8 cellular contexts compared by ENCODE assay signal in the genomic region with DNA sequence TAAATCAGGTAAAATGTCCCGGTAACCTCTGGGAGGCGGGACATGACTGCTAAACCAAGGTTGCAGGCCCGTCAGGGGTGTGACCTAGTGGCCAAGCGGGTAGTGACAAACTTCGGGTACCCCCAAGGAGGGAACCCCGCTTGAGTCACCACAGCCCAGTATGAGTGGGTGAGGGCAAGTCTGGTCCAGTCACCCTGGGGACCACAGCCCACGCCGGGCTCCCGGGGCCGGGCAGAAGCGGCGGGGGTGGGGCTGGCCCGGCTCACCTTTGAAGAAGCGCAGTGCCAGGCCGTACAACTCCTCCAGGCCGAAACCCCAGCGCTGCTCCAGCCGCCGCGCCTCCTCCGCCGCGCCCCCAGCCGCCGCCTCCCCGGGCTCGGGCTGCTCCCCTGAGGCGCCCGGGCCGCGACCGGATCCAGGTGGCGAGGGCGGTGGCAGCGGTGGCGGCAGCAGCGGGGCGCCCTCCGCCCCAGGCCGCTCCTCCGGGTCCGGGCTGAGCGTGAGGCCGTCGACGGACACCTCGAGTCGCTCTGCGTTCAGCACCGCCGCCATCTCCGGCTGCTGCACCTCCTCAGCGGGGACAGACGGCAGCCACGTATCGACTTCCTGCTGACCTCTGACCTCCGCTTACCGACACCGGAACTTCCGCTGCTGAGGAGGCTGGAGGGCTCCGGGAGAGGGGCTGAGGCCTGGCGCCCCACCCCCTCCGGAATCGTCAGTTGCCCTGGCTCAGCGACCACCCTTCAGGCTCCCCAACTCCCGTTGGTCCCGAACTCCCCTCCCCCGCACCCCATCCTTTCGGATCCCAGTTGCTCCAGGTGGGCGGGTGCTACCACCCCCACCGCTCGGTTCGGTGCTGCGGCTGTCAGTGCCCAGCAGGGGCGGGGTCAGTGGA. TPM values are rescaled to one million over a fixed set of nuclear protein-coding genes. Genes with fewer than 3 reads are reported as not detected.
A peak's percentile ranks its signal among the peaks of the same experiment; 100 is the strongest.
DNase-seq lines count a peak whose midpoint lies in the region; ATAC-seq and TF ChIP-seq lines count a peak whose summit lies in the region.

A gene (minus strand): TSS at position 618 of the 895 bp plus-strand sequence. CDS start 66 bp downstream, at position 552.

- H3K79me2 ChIP-seq in PC-9 (ENCODE audit: low read depth), result peaks cover 53% of the 10 kb centered on the region

- CTCF ChIA-PET in PC-9 (lab: Charles Lee), result interaction anchor here (0.6 to 1.0 kb wide), 3 partner anchors 16 to 121 kb away, joined by 3 to 6 read pairs (median 4); no protein-coding TSS in a partner anchor

- no peak; the same call in 1 of the 2 replicates for TF ChIP-seq CTCF in PC-9 (conservative IDR thresholded peaks at IDR 0.05)
- no peak for TF ChIP-seq CTCF in epithelial cell of proximal tubule (conservative IDR thresholded peaks at IDR 0.05; ENCODE audit: low read depth, low read length)

- H3K4me3 ChIP-seq in PC-9, result peak within 1 kb of the TSS; percentile 98
- peak within 1 kb of the TSS; percentile 85 for H3K4me3 ChIP-seq in epithelial cell of proximal tubule (ENCODE audit: low read depth, low read length)
- peak within 1 kb of the TSS; percentile 92 to 94 for H3K4me3 ChIP-seq in mucosa of rectum (ENCODE audit: low read length in 2 of 2)

- peak; percentile 95 for ATAC-seq in GM21717 (IDR thresholded peaks at IDR 0.05; ENCODE audit: unreplicated experiment)

- in situ Hi-C loops in KBM-7 (cut with MboI; ENCODE audit: low pct_unique_long_range_greater_than_20kb, low sequenced_read_pairs), result no loop called here

- BruUV-seq in PC-9 (replicated peaks; lab: Mats Ljungman, UMichigan), result TSS peak; percentile 22

- peaks cover 32% of the 10 kb centered on the region for H4K20me1 ChIP-seq in PC-9 (ENCODE audit: insufficient read depth)

- peak; percentile 80 for DNase-seq in DMS153 treated with DMSO at 0.1 percent for 48 hours (lab: John Stamatoyannopoulos, UW; ENCODE audit: unreplicated experiment)
- DNase-seq in KBM-7, result peak; percentile 88
- DNase-seq in PC-9, result peak; percentile 76 to 82
- peak; percentile 77 for DNase-seq in activated T-cell treated with anti-CD3 and anti-CD28 coated beads for 48 hours (ENCODE audit: low read depth)
- DNase-seq in epithelial cell of proximal tubule (ENCODE audit: low read depth), result no peak
- DNase-seq in stimulated activated CD8-positive, alpha-beta memory T cell treated with anti-CD3 and anti-CD28 coated beads, Interleukin-4, amount 100 ng/mL, for 4 hours (ENCODE audit: low read depth in 2 of 2, low spot score in 1 of 2), result peak; percentile 67 to 70

- peak within 1 kb of the TSS; percentile 98 for H2AFZ ChIP-seq in PC-9

- peak within 1 kb of the TSS; percentile 61 for H3K27ac ChIP-seq in PC-9
- peak within 1 kb of the TSS; percentile 94 to 95 for H3K27ac ChIP-seq in mucosa of rectum (ENCODE audit: low read depth in 2 of 2, low read length in 2 of 2)

- H3F3A ChIP-seq in PC-9 (ENCODE audit: insufficient read depth, low read depth), result peaks cover 13% of the 10 kb centered on the region

- peaks cover 21% of the 10 kb centered on the region for H3K4me1 ChIP-seq in PC-9 (replicated peaks; ENCODE audit: insufficient read depth)
- H3K4me1 ChIP-seq in mucosa of rectum (ENCODE audit: control insufficient read depth in 2 of 2, insufficient read depth in 2 of 2, low read length in 2 of 2), result peaks cover 24 to 25% of the 10 kb centered on the region in 2 donors

- peak within 1 kb of the TSS; percentile 97 for H3K4me2 ChIP-seq in PC-9

- H3K27me3 ChIP-seq in PC-9 (ENCODE audit: insufficient read depth, low read depth) (no peaks in the 10 kb centered on the region), mucosa of rectum (ENCODE audit: control insufficient read depth in 2 of 2, insufficient read depth in 2 of 2, low read length in 2 of 2) (no peaks in the 10 kb centered on the region)

- POLR2A ChIA-PET in PC-9 (lab: Charles Lee; ENCODE audit: unreplicated experiment), result interaction anchor here (0.6 to 0.7 kb wide), 4 partner anchors 8 to 176 kb away, joined by 3 to 8 read pairs (median 6); no protein-coding TSS in a partner anchor

- no peaks in the 10 kb centered on the region for H3K36me3 ChIP-seq in PC-9 (ENCODE audit: low read depth)
- H3K36me3 ChIP-seq in mucosa of rectum (ENCODE audit: control insufficient read depth in 2 of 2, insufficient read depth in 2 of 2, low read length in 2 of 2), result peaks cover under 1 to 4% of the 10 kb centered on the region in 2 donors

- H3K9me2 ChIP-seq in PC-9 (ENCODE audit: insufficient read depth), result no peaks in the 10 kb centered on the region

- H3K9ac ChIP-seq in mucosa of rectum (ENCODE audit: low read depth in 1 of 2, low read length in 2 of 2), result peak within 1 kb of the TSS; percentile 92 to 98

- H3K9me3 ChIP-seq in PC-9 (ENCODE audit: insufficient read depth, low read depth), result no peaks in the 10 kb centered on the region
- no peaks in the 10 kb centered on the region for H3K9me3 ChIP-seq in mucosa of rectum (ENCODE audit: control insufficient read depth in 2 of 2, low read length in 2 of 2)

- intact Hi-C loops in PC-9 (cut with micrococcal nuclease; ENCODE audit: unreplicated experiment), result loop anchor here (5.0 kb wide), 1 partner anchor 194 kb away; no protein-coding TSS in a partner anchor

RNA-seq across cellular contexts. Expression of the gene that starts here (rescaled TPM):
- total RNA-seq in PC-9 (2021) (39.3 and 46.4 TPM in 2 replicates), epithelial cell of proximal tubule (32.0 and 34.8 TPM in 2 replicates)
